In the genomic region with DNA sequence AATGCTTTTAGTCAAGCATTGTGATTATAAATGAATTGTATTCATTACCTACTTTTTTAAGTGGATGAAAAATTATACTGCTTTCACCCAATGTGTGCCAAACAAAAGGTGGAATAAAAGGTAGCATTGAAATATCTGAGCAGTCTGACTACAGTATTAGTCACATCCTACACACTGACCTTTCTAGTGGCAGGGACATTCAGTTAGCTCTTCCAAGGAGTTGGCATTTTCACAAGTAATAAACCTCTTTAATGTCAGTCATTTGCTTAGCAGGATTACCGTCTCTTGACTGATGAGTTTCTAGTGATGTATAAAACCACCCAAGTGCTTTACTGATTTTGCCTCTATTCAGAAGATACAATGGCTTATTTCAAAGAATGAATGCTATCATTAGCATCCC, we compare ENCODE assay signal across 19 cellular contexts.
DNase-seq lines count a peak whose midpoint lies in the region; ATAC-seq and TF ChIP-seq lines count a peak whose summit lies in the region.
"Had no signal": no experiment of that assay in that cellular context is flagged by ENCODE, and none has a peak within 500 bp of the region (broad histone marks: within the 10 kb centered on the region; RNA-seq: fewer than 3 reads in every experiment).

No MANE protein-coding gene starts in this region.

- ATAC-seq in PC-3 (peak; percentile 97), GM18867 (IDR thresholded peaks at IDR 0.05; ENCODE audit: unreplicated experiment) (no peak), upper lobe of left lung (ENCODE audit: low FRiP score in 2 of 2) (no peak)
- ATAC-seq: A549 had no signal

- H3K27ac ChIP-seq in PC-3 (ENCODE audit: low read length) (no peak overlapping the region), colonic mucosa (no peak overlapping the region), upper lobe of left lung (no peak overlapping the region)
- H3K27ac ChIP-seq: A549, SK-N-MC had no signal

- H2AFZ ChIP-seq in PC-3 (ENCODE audit: low read length) = no peak overlapping the region

- no peak for TF ChIP-seq POLR2A in upper lobe of left lung (IDR thresholded peaks at IDR 0.05)

- H4K20me1 ChIP-seq in PC-3 (ENCODE audit: low read length) = no peaks in the 10 kb centered on the region

- H3K36me3 ChIP-seq in PC-3 (ENCODE audit: low read depth, low read length) = no peaks in the 10 kb centered on the region
- no peaks in the 10 kb centered on the region for H3K36me3 ChIP-seq in colonic mucosa
- no peaks in the 10 kb centered on the region for H3K36me3 ChIP-seq in upper lobe of left lung

- no peak overlapping the region for H3K4me2 ChIP-seq in PC-3 (ENCODE audit: low read length)
- H3K4me2 ChIP-seq: A549 had no signal

- no peaks in the 10 kb centered on the region for H3K9me2 ChIP-seq in PC-3 (replicated peaks; ENCODE audit: low read length)

- no peak for TF ChIP-seq CTCF in PC-3 (conservative IDR thresholded peaks at IDR 0.05; ENCODE audit: low read depth, low read length)
- no peak for TF ChIP-seq CTCF in epithelial cell of esophagus (IDR thresholded peaks at IDR 0.05; ENCODE audit: insufficient read depth, low read depth, low read length, missing control alignments)
- TF ChIP-seq CTCF in colonic mucosa (IDR thresholded peaks at IDR 0.05) = no peak
- TF ChIP-seq CTCF in upper lobe of left lung (IDR thresholded peaks at IDR 0.05) = no peak

- H3K9me3 ChIP-seq in PC-3 (ENCODE audit: low read length) (no peaks in the 10 kb centered on the region), colonic mucosa (no peaks in the 10 kb centered on the region), upper lobe of left lung (peaks cover 0 to 14% (median 0%) of the 10 kb centered on the region in 4 donors)
- H3K9me3 ChIP-seq: A549 had no signal

- H3K27me3 ChIP-seq in PC-3 (ENCODE audit: low read length) (no peaks in the 10 kb centered on the region), colonic mucosa (no peaks in the 10 kb centered on the region), upper lobe of left lung (no peaks in the 10 kb centered on the region)

- intact Hi-C loops in PC-3 (cut with micrococcal nuclease) (loop anchor here (5.0 kb wide), 1 partner anchor 304 kb away; no protein-coding TSS in a partner anchor), colonic mucosa (cut with DNase I) (no loop called here)

- H3K4me3 ChIP-seq in PC-3 (ENCODE audit: low read length) (no peak overlapping the region), epithelial cell of esophagus (ENCODE audit: low read length) (no peak overlapping the region), colonic mucosa (no peak overlapping the region), upper lobe of left lung (no peak overlapping the region)
- H3K4me3 ChIP-seq: A549, SK-N-MC had no signal

- no peak for TF ChIP-seq EP300 in upper lobe of left lung (IDR thresholded peaks at IDR 0.05)

- 81 to 85% methylated on average over 1 of the region's 1 CpG for WGBS in upper lobe of left lung, 2 donors

- no peaks in the 10 kb centered on the region for H3K79me2 ChIP-seq in PC-3 (ENCODE audit: low read length)

- H3F3A ChIP-seq in PC-3 (ENCODE audit: low read length, unreplicated experiment) = no peaks in the 10 kb centered on the region

- H3K9ac ChIP-seq in PC-3 (ENCODE audit: low read length) (no peak overlapping the region), colonic mucosa (ENCODE audit: low read depth in 2 of 2, low read length in 2 of 2) (no peak overlapping the region)

- H3K4me1 ChIP-seq in PC-3 (ENCODE audit: insufficient read depth, low read length) (0 out of 2 replicates have a peak, but pooled peaks cover 3% of the 10 kb centered on the region), colonic mucosa (no peaks in the 10 kb centered on the region), upper lobe of left lung (no peaks in the 10 kb centered on the region)
- H3K4me1 ChIP-seq: A549 had no signal

- CTCF ChIA-PET in PC-3 (lab: Charles Lee) = no interaction called here

- POLR2A ChIA-PET in PC-3 (lab: Charles Lee; ENCODE audit: unreplicated experiment) = no interaction called here

- DNase-seq in COLO829 (ENCODE audit: low spot score) (peak; percentile 24), ELR (ENCODE audit: low read depth) (peak; percentile 47), PC-3 (peak; percentile 73), epithelial cell of esophagus (ENCODE audit: low read depth) (peak; percentile 63), MV-4-11 (lab: John Stamatoyannopoulos, UW) (no peak), colonic mucosa (no peak), upper lobe of left lung (no peak)
- DNase-seq: CD4-positive, CD25-positive, alpha-beta regulatory T cell; COR-L47; GDM1; NCI-H1092 treated with DMSO at 0.1 percent for 48 hours; NCI-H1694; NCI-H2081; NCI-H446; NCI-H526; SHP77 treated with DMSO at 0.1 percent for 48 hours had no signal

- BruUV-seq in PC-3 (replicated peaks; lab: Mats Ljungman, UMichigan) = no TSS peak

Comparison
In these comparisons a context has a peak if more than half of its experiments do, and no peak if none do; other contexts are left out.
1. DNase-seq: peak in COLO829 (single experiment), ELR (single experiment), PC-3 (single experiment) and epithelial cell of esophagus (single experiment); none in MV-4-11 (single experiment), colonic mucosa (single experiment) and upper lobe of left lung (0 of 2).